ENCODE assay signal across 9 cellular contexts in the genomic region with DNA sequence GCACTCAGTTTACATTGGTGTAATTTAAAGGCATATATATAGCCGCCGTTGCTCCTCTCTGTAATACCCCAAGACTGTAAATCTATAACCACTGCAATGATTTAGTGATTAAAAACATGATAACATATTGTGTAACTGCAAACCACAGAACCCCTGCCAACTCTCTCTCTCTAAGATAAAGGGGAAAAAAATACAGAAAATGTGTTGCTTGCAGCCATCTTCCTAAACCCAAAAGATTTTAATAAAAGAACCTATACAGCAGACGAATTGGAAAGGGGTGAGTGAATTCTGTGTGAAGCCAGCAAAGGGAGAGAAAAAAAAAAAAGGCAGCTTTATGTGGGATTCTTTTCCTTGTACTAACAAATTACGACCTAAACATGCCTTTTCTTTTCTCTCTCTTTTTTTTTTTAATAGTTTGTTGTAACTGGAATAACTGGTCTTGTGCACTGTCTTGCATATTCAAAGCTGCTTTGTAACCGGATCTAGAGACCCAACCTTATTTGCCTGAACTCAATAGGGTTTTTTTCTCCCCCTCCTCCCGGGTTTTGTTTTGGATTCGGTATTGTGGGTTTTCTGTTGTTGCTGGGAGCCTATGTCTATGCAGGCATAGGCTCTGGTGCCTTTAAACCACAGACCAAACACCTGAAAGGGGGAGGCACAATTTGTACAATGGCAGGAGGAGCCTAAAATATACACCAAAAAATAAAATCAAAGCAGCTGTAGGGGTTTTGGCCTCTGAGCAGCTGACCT. TPM values are rescaled to one million over a fixed set of nuclear protein-coding genes. Genes with fewer than 3 reads are reported as not detected.
A peak's percentile ranks its signal among the peaks of the same experiment; 100 is the strongest.
DNase-seq lines count a peak whose midpoint lies in the region; ATAC-seq and TF ChIP-seq lines count a peak whose summit lies in the region.
"Had no signal": no experiment of that assay in that cellular context is flagged by ENCODE, and none has a peak within 500 bp of the region (broad histone marks: within the 10 kb centered on the region; RNA-seq: fewer than 3 reads in every experiment).

No MANE protein-coding gene starts in this region.

- no peak overlapping the region for H2BK15ac ChIP-seq in mesendoderm (replicated peaks; ENCODE audit: low read depth)

- H3K36me3 ChIP-seq in breast epithelium (no peaks in the 10 kb centered on the region), mesendoderm (ENCODE audit: control insufficient read depth, insufficient read depth, low read length) (no peaks in the 10 kb centered on the region)

- intact Hi-C loops in breast epithelium (cut with DNase I; ENCODE audit: low total_unique reads), result no loop called here

- no peak overlapping the region for H2BK5ac ChIP-seq in mesendoderm (ENCODE audit: low read length)

- WGBS in mesendoderm (ENCODE audit: extremely low coverage, insufficient coverage, low lambda C conversion rate), result no CpG with 5 or more reads among the region's 7 CpGs

- peak overlapping the region; percentile 11 to 90 (median 75) for H3K4me3 ChIP-seq in breast epithelium
- H3K4me3 ChIP-seq in mesendoderm (ENCODE audit: low read length), result no peak overlapping the region

- no peak overlapping the region for H3K18ac ChIP-seq in mesendoderm (ENCODE audit: low read length)

- no peak for TF ChIP-seq CTCF in breast epithelium (IDR thresholded peaks at IDR 0.05)

- H3K27ac ChIP-seq in breast epithelium, result peak overlapping the region; percentile 64 to 85
- H3K27ac ChIP-seq in mesendoderm (ENCODE audit: low read depth, low read length), result no peak overlapping the region
- H3K27ac ChIP-seq in substantia nigra (ENCODE audit: low read depth, low read length, poor library complexity, severe bottlenecking), result no peak overlapping the region

- H3K9me3 ChIP-seq in breast epithelium, result no peaks in the 10 kb centered on the region

- TF ChIP-seq POLR2A in breast epithelium (IDR thresholded peaks at IDR 0.05), result no peak

- H3K4me2 ChIP-seq in mesendoderm (ENCODE audit: low read length), result no peak overlapping the region

- DNase-seq in AG08395 (ENCODE audit: low spot score) (peak; percentile 42), LoVo (ENCODE audit: low spot score) (peak; percentile 35), breast epithelium (ENCODE audit: low spot score in 2 of 2) (no peak), mesendoderm (peak; percentile 51), substantia nigra (lab: John Stamatoyannopoulos, UW) (no peak), pons (ENCODE audit: low spot score) (no peak)
- DNase-seq: NCI-H446 had no signal

- no peak overlapping the region for H3K4ac ChIP-seq in mesendoderm (ENCODE audit: low read depth, low read length)

- no peak overlapping the region for H3K23ac ChIP-seq in mesendoderm (ENCODE audit: low read length)

- H3K27me3 ChIP-seq in breast epithelium (no peaks in the 10 kb centered on the region), mesendoderm (ENCODE audit: insufficient read depth, low read length, poor library complexity) (peaks cover 19% of the 10 kb centered on the region)

- H3K79me2 ChIP-seq in mesendoderm (ENCODE audit: control insufficient read depth, insufficient read depth, low read length), result peaks cover 7% of the 10 kb centered on the region

- H3K4me1 ChIP-seq in breast epithelium (peaks cover 0 to 6% of the 10 kb centered on the region in 2 donors), mesendoderm (ENCODE audit: control insufficient read depth, low read depth, low read length) (peaks cover 9% of the 10 kb centered on the region)

- H3K79me1 ChIP-seq in mesendoderm (ENCODE audit: low read length), result peaks cover 2% of the 10 kb centered on the region

- no peak overlapping the region for H3K9ac ChIP-seq in mesendoderm (ENCODE audit: low read length)

- H2AK5ac ChIP-seq in mesendoderm (ENCODE audit: low read length), result no peak overlapping the region

- H4K8ac ChIP-seq in mesendoderm (ENCODE audit: low read depth, low read length), result no peak overlapping the region

- H3K56ac ChIP-seq in mesendoderm (ENCODE audit: low read length), result no peak overlapping the region

- H4K5ac ChIP-seq in mesendoderm (ENCODE audit: low read length), result no peak overlapping the region

- no peak for ATAC-seq in HG02798 (IDR thresholded peaks at IDR 0.05; ENCODE audit: poor library complexity, unreplicated experiment)
- no peak for ATAC-seq in GM18502 (IDR thresholded peaks at IDR 0.05; ENCODE audit: poor library complexity, unreplicated experiment)

- H2BK120ac ChIP-seq in mesendoderm (ENCODE audit: low read depth, low read length), result no peak overlapping the region

RNA-seq across cellular contexts. Expression of gene ZFHX3, which starts 7.0 kb away (rescaled TPM):
- 10 to 100 TPM; 10.8 to 36.0 (median 11.8) TPM for total RNA-seq in breast epithelium
- polyA plus RNA-seq in mesendoderm (2013, experiment 1 of 2), result 0.86 TPM
- polyA plus RNA-seq in mesendoderm (2013, experiment 2 of 2), result 0.76 TPM

Comparison
In these comparisons a context has a peak if more than half of its experiments do, and no peak if none do; other contexts are left out.
1. DNase-seq: peak in AG08395 (single experiment), LoVo (single experiment) and mesendoderm (single experiment); none in breast epithelium (0 of 2), substantia nigra (0 of 49) and pons (single experiment).
2. H3K27ac ChIP-seq: peak in breast epithelium (2 of 2); none in mesendoderm (single experiment) and substantia nigra (single experiment).